Comparison of ENCODE assay signal across 1 cellular context in the genomic region with DNA sequence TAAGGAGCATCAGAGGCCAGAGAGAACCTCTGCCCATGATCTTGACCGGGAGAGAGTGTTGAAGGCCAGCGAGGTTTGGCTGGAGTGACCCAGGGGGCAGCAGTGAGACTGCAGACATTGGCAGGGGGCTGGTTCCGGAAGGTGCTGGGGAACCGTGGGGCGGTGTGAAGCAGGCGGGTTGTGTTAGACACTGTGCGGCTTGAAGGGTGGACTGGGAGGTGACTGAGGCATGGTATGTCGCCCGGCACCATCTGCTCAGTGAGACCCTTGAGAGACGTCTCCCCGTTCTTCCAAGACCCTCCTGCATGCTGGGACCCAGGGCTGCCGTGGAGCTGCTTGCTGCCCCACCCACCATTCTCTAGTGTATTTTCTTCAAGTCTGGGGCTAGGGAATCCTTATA.
TF ChIP-seq lines count a peak whose summit lies in the region.

No MANE protein-coding gene starts in this region.

TF ChIP-seq in HCT116, 20 proteins besides CTCF, POLR2A, EP300 and RAD21 (continued from another document):
- TF ChIP-seq POLR2AphosphoS5 (IDR thresholded peaks at IDR 0.05; ENCODE audit: low read depth, low read length) (no peak), SRF (IDR thresholded peaks at IDR 0.05; ENCODE audit: low read depth) (no peak), ZFX (IDR thresholded peaks at IDR 0.05) (no peak), SIN3A (IDR thresholded peaks at IDR 0.05; ENCODE audit: low read depth) (no peak), EGR1 (IDR thresholded peaks at IDR 0.05; ENCODE audit: low read depth) (no peak), CBX3 (IDR thresholded peaks at IDR 0.05; ENCODE audit: low read depth) (no peak), YY1 (IDR thresholded peaks at IDR 0.05; ENCODE audit: extremely low read depth, insufficient replicate concordance, low read depth, low read length) (no peak), SP1 (IDR thresholded peaks at IDR 0.05; ENCODE audit: low read depth) (no peak), JUND (IDR thresholded peaks at IDR 0.05) (no peak), CEBPB (IDR thresholded peaks at IDR 0.05; ENCODE audit: low read depth) (no peak), FOSL1 (IDR thresholded peaks at IDR 0.05; ENCODE audit: low read depth) (no peak), EZH2phosphoT487 (IDR thresholded peaks at IDR 0.05; ENCODE audit: borderline replicate concordance) (no peak)
- TF ChIP-seq, protein P1, sequence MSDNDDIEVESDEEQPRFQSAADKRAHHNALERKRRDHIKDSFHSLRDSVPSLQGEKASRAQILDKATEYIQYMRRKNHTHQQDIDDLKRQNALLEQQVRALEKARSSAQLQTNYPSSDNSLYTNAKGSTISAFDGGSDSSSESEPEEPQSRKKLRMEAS (IDR thresholded peaks at IDR 0.05): no peak
- TF ChIP-seq, protein P2, sequence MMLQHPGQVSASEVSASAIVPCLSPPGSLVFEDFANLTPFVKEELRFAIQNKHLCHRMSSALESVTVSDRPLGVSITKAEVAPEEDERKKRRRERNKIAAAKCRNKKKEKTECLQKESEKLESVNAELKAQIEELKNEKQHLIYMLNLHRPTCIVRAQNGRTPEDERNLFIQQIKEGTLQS (IDR thresholded peaks at IDR 0.05): no peak
